8 cellular contexts compared by ENCODE assay signal in genomic region chr19:32580353-32580900, GRCh38. TPM values are rescaled to one million over a fixed set of nuclear protein-coding genes. Genes with fewer than 3 reads are reported as not detected.
DNase-seq lines count a peak whose midpoint lies in the region; ATAC-seq and TF ChIP-seq lines count a peak whose summit lies in the region.

No MANE protein-coding gene starts in this region.

- peaks cover 19 to 35% (median 31%) of the 10 kb centered on the region in 3 donors for H3K4me1 Mint-ChIP-seq in T-cell

- peaks cover 12% of the 10 kb centered on the region for H4K20me1 ChIP-seq in smooth muscle cell (ENCODE audit: low read depth)

- no peaks in the 10 kb centered on the region for H3K9me3 Mint-ChIP-seq in T-cell

- H3K4me3 Mint-ChIP-seq in T-cell: peak overlapping the region; percentile 84 to 95 (median 93)

- H3K4me3 ChIP-seq in smooth muscle cell: peak overlapping the region; percentile 87

- no peaks in the 10 kb centered on the region for H3F3A ChIP-seq in smooth muscle cell (ENCODE audit: low read depth)

- 28% methylated on average over 22 of the region's 22 CpGs for WGBS in smooth muscle cell (ENCODE audit: low lambda C conversion rate)

- peak overlapping the region; percentile 88 to 96 for H3K27ac Mint-ChIP-seq in T-cell

- H3K9me3 ChIP-seq in smooth muscle cell (replicated peaks; ENCODE audit: low read depth): no peaks in the 10 kb centered on the region

- no peak for DNase-seq in T-cell
- no peak for DNase-seq in left cardiac atrium
- DNase-seq in smooth muscle cell (lab: John Stamatoyannopoulos, UW; ENCODE audit: unreplicated experiment): no peak
- DNase-seq in NK-92 treated with Interleukin-12 subunit alpha and Interleukin-12 subunit beta, amount 100 ng/mL, for 24 hours (lab: John Stamatoyannopoulos, UW): no peak
- DNase-seq in medulla oblongata (ENCODE audit: extremely low spot score): no peak
- DNase-seq in activated CD4-positive, alpha-beta T cell treated with anti-CD3 and anti-CD28 coated beads for 1 hour: no peak

- ATAC-seq in GM19035 (IDR thresholded peaks at IDR 0.05; ENCODE audit: unreplicated experiment) (peak; percentile 33), HG02943 (IDR thresholded peaks at IDR 0.05; ENCODE audit: low read depth, unreplicated experiment) (peak; percentile 25), T-cell (replicated peaks in 1 of 4) (peak in 1 of 4 experiments; percentile 14), left cardiac atrium (peak; percentile 16 to 27)

- peaks cover 4% of the 10 kb centered on the region for H3K27me3 ChIP-seq in smooth muscle cell (ENCODE audit: low read depth)

- H2AFZ ChIP-seq in smooth muscle cell (ENCODE audit: low read depth): peak overlapping the region; percentile 91

- H3K27me3 Mint-ChIP-seq in T-cell: peaks cover 0 to 1% of the 10 kb centered on the region in 2 donors

- H3K9ac ChIP-seq in smooth muscle cell (ENCODE audit: low read depth): peak overlapping the region; percentile 23

- POLR2A ChIA-PET in T-cell (lab: Charles Lee): interaction anchor here in 1 of 2 donors (0.7 kb wide), 1 partner anchor 595 kb away, joined by 11 read pairs; no protein-coding TSS in a partner anchor

- no peaks in the 10 kb centered on the region for H3K4me1 ChIP-seq in smooth muscle cell (ENCODE audit: low read depth)

- H3K36me3 ChIP-seq in smooth muscle cell (ENCODE audit: low read depth): peaks cover 8% of the 10 kb centered on the region

- CTCF ChIA-PET in T-cell (lab: Charles Lee): interaction anchor here (1.0 kb wide), 2 partner anchors 17 to 167 kb away, joined by 3 to 8 read pairs; no protein-coding TSS in a partner anchor

- H3K36me3 Mint-ChIP-seq in T-cell: peaks cover 11% of the 10 kb centered on the region

- peaks cover 29% of the 10 kb centered on the region for H3K79me2 ChIP-seq in smooth muscle cell (ENCODE audit: low read depth)

- TF ChIP-seq CTCF in smooth muscle cell (IDR thresholded peaks at IDR 0.05; ENCODE audit: borderline replicate concordance, insufficient read depth, poor library complexity, severe bottlenecking): no peak

- intact Hi-C loops in left cardiac atrium (cut with DNase I): no loop called here

- no peak overlapping the region for H3K27ac ChIP-seq in smooth muscle cell (ENCODE audit: low read depth)

- peak overlapping the region; percentile 94 for H3K4me2 ChIP-seq in smooth muscle cell

RNA-seq across cellular contexts. Expression of gene PDCD5, which starts 0.6 kb away (rescaled TPM):
- total RNA-seq in T-cell (10 to 100 TPM; 21.8 to 69.9 (median 62.5) TPM), left cardiac atrium (100 to 1,000 TPM; 108 to 135 TPM), smooth muscle cell (131 and 148 TPM in 2 replicates)
- polyA plus RNA-seq in smooth muscle cell: 220 and 222 TPM in 2 replicates
